ENCODE assay signal across 1 cellular context in the genomic region with DNA sequence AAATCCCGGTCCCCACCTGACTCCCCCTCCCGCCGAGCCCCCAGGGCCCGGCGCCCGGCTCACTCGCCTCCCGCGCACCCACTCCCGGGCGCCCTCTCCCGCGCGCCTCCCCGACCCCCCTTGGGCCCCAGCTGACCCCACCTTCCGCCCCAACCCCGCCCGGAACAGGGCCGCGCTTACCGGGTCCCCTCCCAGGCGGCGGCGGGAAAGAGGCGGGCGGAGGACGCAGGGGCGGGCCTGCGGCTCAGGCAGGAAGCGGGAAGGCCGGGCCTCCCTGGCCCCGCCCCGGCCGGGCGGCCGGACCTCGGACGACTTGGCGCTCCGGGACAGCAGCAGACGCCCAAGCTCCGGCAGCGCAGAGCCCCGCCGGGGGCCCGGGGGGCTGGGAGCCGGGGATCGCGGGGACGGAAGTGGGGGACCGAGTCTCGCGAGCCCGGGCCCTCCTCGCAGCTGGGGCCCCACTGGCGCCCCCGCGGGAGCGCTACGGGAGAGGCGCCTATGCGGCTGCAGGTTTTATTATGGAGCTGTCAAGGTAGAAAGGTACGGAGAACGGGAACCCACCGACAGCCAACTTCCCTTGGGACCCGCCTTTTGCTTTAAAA.
TF ChIP-seq lines count a peak whose summit lies in the region.

A gene (minus strand): TSS at position 212 of the 602 bp plus-strand sequence. CDS start 15,905 bp downstream, outside the sequence.

TF ChIP-seq in HEK293, 187 proteins besides CTCF, POLR2A, EP300 and RAD21 (continued from another document and continues in another):
- TF ChIP-seq, protein P1, sequence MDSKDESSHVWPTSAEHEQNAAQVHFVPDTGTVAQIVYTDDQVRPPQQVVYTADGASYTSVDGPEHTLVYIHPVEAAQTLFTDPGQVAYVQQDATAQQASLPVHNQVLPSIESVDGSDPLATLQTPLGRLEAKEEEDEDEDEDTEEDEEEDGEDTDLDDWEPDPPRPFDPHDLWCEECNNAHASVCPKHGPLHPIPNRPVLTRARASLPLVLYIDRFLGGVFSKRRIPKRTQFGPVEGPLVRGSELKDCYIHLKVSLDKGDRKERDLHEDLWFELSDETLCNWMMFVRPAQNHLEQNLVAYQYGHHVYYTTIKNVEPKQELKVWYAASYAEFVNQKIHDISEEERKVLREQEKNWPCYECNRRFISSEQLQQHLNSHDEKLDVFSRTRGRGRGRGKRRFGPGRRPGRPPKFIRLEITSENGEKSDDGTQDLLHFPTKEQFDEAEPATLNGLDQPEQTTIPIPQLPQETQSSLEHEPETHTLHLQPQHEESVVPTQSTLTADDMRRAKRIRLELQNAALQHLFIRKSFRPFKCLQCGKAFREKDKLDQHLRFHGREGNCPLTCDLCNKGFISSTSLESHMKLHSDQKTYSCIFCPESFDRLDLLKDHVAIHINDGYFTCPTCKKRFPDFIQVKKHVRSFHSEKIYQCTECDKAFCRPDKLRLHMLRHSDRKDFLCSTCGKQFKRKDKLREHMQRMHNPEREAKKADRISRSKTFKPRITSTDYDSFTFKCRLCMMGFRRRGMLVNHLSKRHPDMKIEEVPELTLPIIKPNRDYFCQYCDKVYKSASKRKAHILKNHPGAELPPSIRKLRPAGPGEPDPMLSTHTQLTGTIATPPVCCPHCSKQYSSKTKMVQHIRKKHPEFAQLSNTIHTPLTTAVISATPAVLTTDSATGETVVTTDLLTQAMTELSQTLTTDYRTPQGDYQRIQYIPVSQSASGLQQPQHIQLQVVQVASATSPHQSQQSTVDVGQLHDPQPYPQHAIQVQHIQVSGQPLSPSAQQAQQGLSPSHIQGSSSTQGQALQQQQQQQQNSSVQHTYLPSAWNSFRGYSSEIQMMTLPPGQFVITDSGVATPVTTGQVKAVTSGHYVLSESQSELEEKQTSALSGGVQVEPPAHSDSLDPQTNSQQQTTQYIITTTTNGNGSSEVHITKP (tag by site-specific recombination; IDR thresholded peaks at IDR 0.05), result no peak; the same call in 1 of the 2 replicates
- no peak for TF ChIP-seq ZBTB21 (tag by site-specific recombination; IDR thresholded peaks at IDR 0.05)
- no peak for TF ChIP-seq KLF8 (tag by site-specific recombination; IDR thresholded peaks at IDR 0.05)
- TF ChIP-seq ZNF521 (tag by site-specific recombination; IDR thresholded peaks at IDR 0.05), result no peak
- TF ChIP-seq ZNF426 (tag by site-specific recombination; IDR thresholded peaks at IDR 0.05), result no peak
- TF ChIP-seq, protein P2, sequence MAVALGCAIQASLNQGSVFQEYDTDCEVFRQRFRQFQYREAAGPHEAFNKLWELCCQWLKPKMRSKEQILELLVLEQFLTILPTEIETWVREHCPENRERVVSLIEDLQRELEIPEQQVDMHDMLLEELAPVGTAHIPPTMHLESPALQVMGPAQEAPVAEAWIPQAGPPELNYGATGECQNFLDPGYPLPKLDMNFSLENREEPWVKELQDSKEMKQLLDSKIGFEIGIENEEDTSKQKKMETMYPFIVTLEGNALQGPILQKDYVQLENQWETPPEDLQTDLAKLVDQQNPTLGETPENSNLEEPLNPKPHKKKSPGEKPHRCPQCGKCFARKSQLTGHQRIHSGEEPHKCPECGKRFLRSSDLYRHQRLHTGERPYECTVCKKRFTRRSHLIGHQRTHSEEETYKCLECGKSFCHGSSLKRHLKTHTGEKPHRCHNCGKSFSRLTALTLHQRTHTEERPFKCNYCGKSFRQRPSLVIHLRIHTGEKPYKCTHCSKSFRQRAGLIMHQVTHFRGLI (tag by site-specific recombination; IDR thresholded peaks at IDR 0.05), result no peak
- no peak for TF ChIP-seq ZNF549 (tag by site-specific recombination; IDR thresholded peaks at IDR 0.05)
- no peak for TF ChIP-seq GLI2 (tag by site-specific recombination; IDR thresholded peaks at IDR 0.05; ENCODE audit: borderline replicate concordance, low read depth)
- no peak for TF ChIP-seq WT1 (tag by site-specific recombination; IDR thresholded peaks at IDR 0.05)
- no peak for TF ChIP-seq ZNF211 (tag by site-specific recombination; IDR thresholded peaks at IDR 0.05; ENCODE audit: low read depth)
- peak; percentile 62; the same call in 1 of the 2 replicates for TF ChIP-seq ZBTB20 (tag by site-specific recombination; IDR thresholded peaks at IDR 0.05)
- TF ChIP-seq ZNF629 (tag by site-specific recombination; IDR thresholded peaks at IDR 0.05), result no peak
- no peak for TF ChIP-seq ZBTB17 (tag by site-specific recombination; IDR thresholded peaks at IDR 0.05)
- TF ChIP-seq, protein P3, sequence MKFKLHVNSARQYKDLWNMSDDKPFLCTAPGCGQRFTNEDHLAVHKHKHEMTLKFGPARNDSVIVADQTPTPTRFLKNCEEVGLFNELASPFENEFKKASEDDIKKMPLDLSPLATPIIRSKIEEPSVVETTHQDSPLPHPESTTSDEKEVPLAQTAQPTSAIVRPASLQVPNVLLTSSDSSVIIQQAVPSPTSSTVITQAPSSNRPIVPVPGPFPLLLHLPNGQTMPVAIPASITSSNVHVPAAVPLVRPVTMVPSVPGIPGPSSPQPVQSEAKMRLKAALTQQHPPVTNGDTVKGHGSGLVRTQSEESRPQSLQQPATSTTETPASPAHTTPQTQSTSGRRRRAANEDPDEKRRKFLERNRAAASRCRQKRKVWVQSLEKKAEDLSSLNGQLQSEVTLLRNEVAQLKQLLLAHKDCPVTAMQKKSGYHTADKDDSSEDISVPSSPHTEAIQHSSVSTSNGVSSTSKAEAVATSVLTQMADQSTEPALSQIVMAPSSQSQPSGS (tag by site-specific recombination; IDR thresholded peaks at IDR 0.05; ENCODE audit: low read depth), result no peak
- no peak for TF ChIP-seq ZNF19 (tag by site-specific recombination; IDR thresholded peaks at IDR 0.05; ENCODE audit: low read depth)
- 0 out of 2 replicates have a peak, but pooled peaks have one; percentile 24 for TF ChIP-seq IKZF3 (tag by site-specific recombination; IDR thresholded peaks at IDR 0.05)
- TF ChIP-seq ZNF529 (tag by site-specific recombination; IDR thresholded peaks at IDR 0.05; ENCODE audit: insufficient replicate concordance), result no peak
- TF ChIP-seq, protein P4, sequence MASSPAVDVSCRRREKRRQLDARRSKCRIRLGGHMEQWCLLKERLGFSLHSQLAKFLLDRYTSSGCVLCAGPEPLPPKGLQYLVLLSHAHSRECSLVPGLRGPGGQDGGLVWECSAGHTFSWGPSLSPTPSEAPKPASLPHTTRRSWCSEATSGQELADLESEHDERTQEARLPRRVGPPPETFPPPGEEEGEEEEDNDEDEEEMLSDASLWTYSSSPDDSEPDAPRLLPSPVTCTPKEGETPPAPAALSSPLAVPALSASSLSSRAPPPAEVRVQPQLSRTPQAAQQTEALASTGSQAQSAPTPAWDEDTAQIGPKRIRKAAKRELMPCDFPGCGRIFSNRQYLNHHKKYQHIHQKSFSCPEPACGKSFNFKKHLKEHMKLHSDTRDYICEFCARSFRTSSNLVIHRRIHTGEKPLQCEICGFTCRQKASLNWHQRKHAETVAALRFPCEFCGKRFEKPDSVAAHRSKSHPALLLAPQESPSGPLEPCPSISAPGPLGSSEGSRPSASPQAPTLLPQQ (tag by site-specific recombination; IDR thresholded peaks at IDR 0.05), result peak; percentile 53; the same call in 1 of the 2 replicates
- TF ChIP-seq, protein P5, sequence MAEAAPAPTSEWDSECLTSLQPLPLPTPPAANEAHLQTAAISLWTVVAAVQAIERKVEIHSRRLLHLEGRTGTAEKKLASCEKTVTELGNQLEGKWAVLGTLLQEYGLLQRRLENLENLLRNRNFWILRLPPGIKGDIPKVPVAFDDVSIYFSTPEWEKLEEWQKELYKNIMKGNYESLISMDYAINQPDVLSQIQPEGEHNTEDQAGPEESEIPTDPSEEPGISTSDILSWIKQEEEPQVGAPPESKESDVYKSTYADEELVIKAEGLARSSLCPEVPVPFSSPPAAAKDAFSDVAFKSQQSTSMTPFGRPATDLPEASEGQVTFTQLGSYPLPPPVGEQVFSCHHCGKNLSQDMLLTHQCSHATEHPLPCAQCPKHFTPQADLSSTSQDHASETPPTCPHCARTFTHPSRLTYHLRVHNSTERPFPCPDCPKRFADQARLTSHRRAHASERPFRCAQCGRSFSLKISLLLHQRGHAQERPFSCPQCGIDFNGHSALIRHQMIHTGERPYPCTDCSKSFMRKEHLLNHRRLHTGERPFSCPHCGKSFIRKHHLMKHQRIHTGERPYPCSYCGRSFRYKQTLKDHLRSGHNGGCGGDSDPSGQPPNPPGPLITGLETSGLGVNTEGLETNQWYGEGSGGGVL (tag by site-specific recombination; IDR thresholded peaks at IDR 0.05), result peak; percentile 86
- no peak for TF ChIP-seq HOXC10 (CRISPR knock-in tag; IDR thresholded peaks at IDR 0.05)
- no peak for TF ChIP-seq ZNF585B (tag by site-specific recombination; IDR thresholded peaks at IDR 0.05)
- TF ChIP-seq GFI1B (tag by site-specific recombination; IDR thresholded peaks at IDR 0.05), result no peak
- TF ChIP-seq ZNF416 (tag by site-specific recombination; IDR thresholded peaks at IDR 0.05), result no peak
- no peak for TF ChIP-seq ZNF747 (tag by site-specific recombination; IDR thresholded peaks at IDR 0.05)
- TF ChIP-seq ZNF707 (tag by site-specific recombination; IDR thresholded peaks at IDR 0.05), result no peak
- TF ChIP-seq SP2 (tag by site-specific recombination; IDR thresholded peaks at IDR 0.05), result peak; percentile 58
- TF ChIP-seq ZNF354C (tag by site-specific recombination; IDR thresholded peaks at IDR 0.05; ENCODE audit: borderline replicate concordance, low read depth), result no peak
- TF ChIP-seq ZFP41 (tag by site-specific recombination; IDR thresholded peaks at IDR 0.05; ENCODE audit: borderline replicate concordance), result no peak
- no peak for TF ChIP-seq ZNF274 (IDR thresholded peaks at IDR 0.05; ENCODE audit: low read length)
- TF ChIP-seq ZNF274 (tag by site-specific recombination; IDR thresholded peaks at IDR 0.05; ENCODE audit: borderline replicate concordance), result no peak
- TF ChIP-seq, protein P6, sequence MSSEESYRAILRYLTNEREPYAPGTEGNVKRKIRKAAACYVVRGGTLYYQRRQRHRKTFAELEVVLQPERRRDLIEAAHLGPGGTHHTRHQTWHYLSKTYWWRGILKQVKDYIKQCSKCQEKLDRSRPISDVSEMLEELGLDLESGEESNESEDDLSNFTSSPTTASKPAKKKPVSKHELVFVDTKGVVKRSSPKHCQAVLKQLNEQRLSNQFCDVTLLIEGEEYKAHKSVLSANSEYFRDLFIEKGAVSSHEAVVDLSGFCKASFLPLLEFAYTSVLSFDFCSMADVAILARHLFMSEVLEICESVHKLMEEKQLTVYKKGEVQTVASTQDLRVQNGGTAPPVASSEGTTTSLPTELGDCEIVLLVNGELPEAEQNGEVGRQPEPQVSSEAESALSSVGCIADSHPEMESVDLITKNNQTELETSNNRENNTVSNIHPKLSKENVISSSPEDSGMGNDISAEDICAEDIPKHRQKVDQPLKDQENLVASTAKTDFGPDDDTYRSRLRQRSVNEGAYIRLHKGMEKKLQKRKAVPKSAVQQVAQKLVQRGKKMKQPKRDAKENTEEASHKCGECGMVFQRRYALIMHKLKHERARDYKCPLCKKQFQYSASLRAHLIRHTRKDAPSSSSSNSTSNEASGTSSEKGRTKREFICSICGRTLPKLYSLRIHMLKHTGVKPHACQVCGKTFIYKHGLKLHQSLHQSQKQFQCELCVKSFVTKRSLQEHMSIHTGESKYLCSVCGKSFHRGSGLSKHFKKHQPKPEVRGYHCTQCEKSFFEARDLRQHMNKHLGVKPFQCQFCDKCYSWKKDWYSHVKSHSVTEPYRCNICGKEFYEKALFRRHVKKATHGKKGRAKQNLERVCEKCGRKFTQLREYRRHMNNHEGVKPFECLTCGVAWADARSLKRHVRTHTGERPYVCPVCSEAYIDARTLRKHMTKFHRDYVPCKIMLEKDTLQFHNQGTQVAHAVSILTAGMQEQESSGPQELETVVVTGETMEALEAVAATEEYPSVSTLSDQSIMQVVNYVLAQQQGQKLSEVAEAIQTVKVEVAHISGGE (tag by site-specific recombination; conservative IDR thresholded peaks at IDR 0.05; ENCODE audit: low read depth), result peak; percentile 42; the same call in 1 of the 2 replicates
- TF ChIP-seq ZNF785 (tag by site-specific recombination; IDR thresholded peaks at IDR 0.05), result no peak
- TF ChIP-seq, protein P7, sequence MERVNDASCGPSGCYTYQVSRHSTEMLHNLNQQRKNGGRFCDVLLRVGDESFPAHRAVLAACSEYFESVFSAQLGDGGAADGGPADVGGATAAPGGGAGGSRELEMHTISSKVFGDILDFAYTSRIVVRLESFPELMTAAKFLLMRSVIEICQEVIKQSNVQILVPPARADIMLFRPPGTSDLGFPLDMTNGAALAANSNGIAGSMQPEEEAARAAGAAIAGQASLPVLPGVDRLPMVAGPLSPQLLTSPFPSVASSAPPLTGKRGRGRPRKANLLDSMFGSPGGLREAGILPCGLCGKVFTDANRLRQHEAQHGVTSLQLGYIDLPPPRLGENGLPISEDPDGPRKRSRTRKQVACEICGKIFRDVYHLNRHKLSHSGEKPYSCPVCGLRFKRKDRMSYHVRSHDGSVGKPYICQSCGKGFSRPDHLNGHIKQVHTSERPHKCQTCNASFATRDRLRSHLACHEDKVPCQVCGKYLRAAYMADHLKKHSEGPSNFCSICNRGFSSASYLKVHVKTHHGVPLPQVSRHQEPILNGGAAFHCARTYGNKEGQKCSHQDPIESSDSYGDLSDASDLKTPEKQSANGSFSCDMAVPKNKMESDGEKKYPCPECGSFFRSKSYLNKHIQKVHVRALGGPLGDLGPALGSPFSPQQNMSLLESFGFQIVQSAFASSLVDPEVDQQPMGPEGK (tag by site-specific recombination; IDR thresholded peaks at IDR 0.05), result 0 out of 2 replicates have a peak, but pooled peaks have one; percentile 9
- no peak for TF ChIP-seq YY2 (tag by site-specific recombination; IDR thresholded peaks at IDR 0.05)
- TF ChIP-seq, protein P8, sequence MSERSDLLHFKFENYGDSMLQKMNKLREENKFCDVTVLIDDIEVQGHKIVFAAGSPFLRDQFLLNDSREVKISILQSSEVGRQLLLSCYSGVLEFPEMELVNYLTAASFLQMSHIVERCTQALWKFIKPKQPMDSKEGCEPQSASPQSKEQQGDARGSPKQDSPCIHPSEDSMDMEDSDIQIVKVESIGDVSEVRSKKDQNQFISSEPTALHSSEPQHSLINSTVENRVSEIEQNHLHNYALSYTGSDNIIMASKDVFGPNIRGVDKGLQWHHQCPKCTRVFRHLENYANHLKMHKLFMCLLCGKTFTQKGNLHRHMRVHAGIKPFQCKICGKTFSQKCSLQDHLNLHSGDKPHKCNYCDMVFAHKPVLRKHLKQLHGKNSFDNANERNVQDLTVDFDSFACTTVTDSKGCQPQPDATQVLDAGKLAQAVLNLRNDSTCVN (tag by site-specific recombination; optimal IDR thresholded peaks at IDR 0.05), result peak; percentile 50
- TF ChIP-seq ZIC2 (tag by site-specific recombination; IDR thresholded peaks at IDR 0.05), result peak; percentile 38; the same call in 1 of the 2 replicates
- TF ChIP-seq GLIS2 (tag by site-specific recombination; IDR thresholded peaks at IDR 0.05), result 0 out of 2 replicates have a peak, but pooled peaks have one; percentile 10
- TF ChIP-seq ZNF423 (tag by site-specific recombination; IDR thresholded peaks at IDR 0.05), result 0 out of 2 replicates have a peak, but pooled peaks have one; percentile 40
